In the genomic region with DNA sequence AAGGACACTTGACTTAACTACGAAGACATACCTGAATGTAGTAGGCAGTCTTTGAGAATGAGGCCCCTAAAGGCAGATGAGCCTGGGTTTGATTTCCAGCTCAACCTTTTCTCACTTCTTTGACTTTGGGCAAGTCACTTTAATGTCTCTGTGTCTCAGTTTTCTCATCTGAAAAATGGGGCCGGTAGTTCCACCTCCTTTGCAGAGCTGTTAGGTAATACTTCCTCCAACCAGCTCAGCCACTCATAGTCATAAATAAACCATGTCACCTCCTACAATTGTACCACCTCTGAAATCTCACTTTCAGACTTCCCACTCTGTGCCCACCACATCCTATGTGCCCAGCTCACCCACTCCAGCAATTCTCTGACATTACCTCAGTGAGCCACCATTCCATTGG, we compare ENCODE assay signal across 1 cellular context.
TF ChIP-seq lines count a peak whose summit lies in the region.

No MANE protein-coding gene starts in this region.

TF ChIP-seq in K562, 482 proteins besides CTCF, POLR2A, EP300 and RAD21 (continued from another document):
- TF ChIP-seq, protein P1, sequence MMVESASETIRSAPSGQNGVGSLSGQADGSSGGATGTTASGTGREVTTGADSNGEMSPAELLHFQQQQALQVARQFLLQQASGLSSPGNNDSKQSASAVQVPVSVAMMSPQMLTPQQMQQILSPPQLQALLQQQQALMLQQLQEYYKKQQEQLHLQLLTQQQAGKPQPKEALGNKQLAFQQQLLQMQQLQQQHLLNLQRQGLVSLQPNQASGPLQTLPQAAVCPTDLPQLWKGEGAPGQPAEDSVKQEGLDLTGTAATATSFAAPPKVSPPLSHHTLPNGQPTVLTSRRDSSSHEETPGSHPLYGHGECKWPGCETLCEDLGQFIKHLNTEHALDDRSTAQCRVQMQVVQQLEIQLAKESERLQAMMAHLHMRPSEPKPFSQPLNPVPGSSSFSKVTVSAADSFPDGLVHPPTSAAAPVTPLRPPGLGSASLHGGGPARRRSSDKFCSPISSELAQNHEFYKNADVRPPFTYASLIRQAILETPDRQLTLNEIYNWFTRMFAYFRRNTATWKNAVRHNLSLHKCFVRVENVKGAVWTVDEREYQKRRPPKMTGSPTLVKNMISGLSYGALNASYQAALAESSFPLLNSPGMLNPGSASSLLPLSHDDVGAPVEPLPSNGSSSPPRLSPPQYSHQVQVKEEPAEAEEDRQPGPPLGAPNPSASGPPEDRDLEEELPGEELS (CRISPR knock-in tag; IDR thresholded peaks at IDR 0.05; ENCODE audit: borderline replicate concordance) = no peak
- TF ChIP-seq CHD4 (IDR thresholded peaks at IDR 0.05; ENCODE audit: insufficient read depth, insufficient replicate concordance, low read depth, low read length, poor library complexity, severe bottlenecking) = peak; percentile 62
- no peak for TF ChIP-seq MYBL2 (IDR thresholded peaks at IDR 0.05; ENCODE audit: low read depth)
- no peak for TF ChIP-seq MYBL2 (CRISPR knock-in tag; IDR thresholded peaks at IDR 0.05; ENCODE audit: borderline replicate concordance)
- no peak for TF ChIP-seq ZNF780A (CRISPR knock-in tag; IDR thresholded peaks at IDR 0.05)
- no peak for TF ChIP-seq RUNX1 (IDR thresholded peaks at IDR 0.05; ENCODE audit: low read depth)
- TF ChIP-seq KLF6 (CRISPR knock-in tag; IDR thresholded peaks at IDR 0.05; ENCODE audit: borderline replicate concordance) = no peak
- peak; percentile 67; the same call in 1 of the 2 replicates for TF ChIP-seq ZNF3 (CRISPR knock-in tag; IDR thresholded peaks at IDR 0.05)
